ENCODE assay signal across 21 cellular contexts in the genomic region with DNA sequence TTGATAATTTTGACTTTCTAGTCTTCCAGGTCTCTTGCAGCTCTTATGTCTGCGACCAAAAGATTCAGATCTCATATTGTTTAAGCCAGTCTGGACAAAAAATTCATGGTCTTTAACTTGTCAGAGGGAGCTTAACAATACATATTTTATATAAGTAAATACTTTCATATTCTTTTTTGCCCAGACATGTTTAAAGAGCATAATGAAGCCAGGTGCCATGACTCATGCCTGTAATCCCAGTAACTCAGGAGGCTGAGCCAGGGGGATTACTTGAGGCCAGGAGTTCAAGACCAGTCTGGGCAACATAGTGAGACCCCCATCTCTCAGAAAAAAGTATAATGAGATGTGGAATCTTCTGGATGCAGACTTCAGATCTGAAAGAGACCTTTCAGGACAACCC.
"Had no signal": no experiment of that assay in that cellular context is flagged by ENCODE, and none has a peak within 500 bp of the region (broad histone marks: within the 10 kb centered on the region; RNA-seq: fewer than 3 reads in every experiment).

No MANE protein-coding gene starts in this region.

- H3K27ac ChIP-seq: heart right ventricle, suprapubic skin, tibial artery had no signal

- H3K4me1 ChIP-seq: heart right ventricle, tibial artery had no signal

- H3K4me3 Mint-ChIP-seq: activated B cell treated with CpG ODN at 0.5 μM for 24 hours; activated CD8-positive, alpha-beta T cell treated with anti-CD3 and anti-CD28 coated beads for 36 hours; activated T-cell treated with anti-CD3 and anti-CD28 coated beads, Interleukin-2, amount 50 U/mL, for 4 hours; activated T-helper 17 cell treated with anti-CD3 and anti-CD28 coated beads, Interleukin-2, amount 50 U/mL, for 72 hours; nephron; stimulated activated naive B cell treated with anti-CD40 and anti-IgM and Interleukin-4, amounts not matched to agents 10 μg/mL and 1 μg/mL and 100 μg/mL, for 72 hours; T-cell had no signal

- H3K4me3 ChIP-seq: heart right ventricle, suprapubic skin, tibial artery had no signal

- H3K27me3 Mint-ChIP-seq: activated B cell treated with CpG ODN at 0.5 μM for 24 hours; activated CD8-positive, alpha-beta T cell treated with anti-CD3 and anti-CD28 coated beads for 36 hours; activated T-helper 17 cell treated with anti-CD3 and anti-CD28 coated beads, Interleukin-2, amount 50 U/mL, for 72 hours; stimulated activated naive B cell treated with anti-CD40 and anti-IgM and Interleukin-4, amounts not matched to agents 10 μg/mL and 1 μg/mL and 100 μg/mL, for 72 hours; T-cell had no signal

- H3K27ac Mint-ChIP-seq: activated B cell treated with CpG ODN at 0.5 μM for 24 hours; activated CD8-positive, alpha-beta T cell treated with anti-CD3 and anti-CD28 coated beads for 36 hours; activated T-helper 17 cell treated with anti-CD3 and anti-CD28 coated beads, Interleukin-2, amount 50 U/mL, for 72 hours; nephron; stimulated activated naive B cell treated with anti-CD40 and anti-IgM and Interleukin-4, amounts not matched to agents 10 μg/mL and 1 μg/mL and 100 μg/mL, for 72 hours; T-cell had no signal

- H3K9me3 ChIP-seq: heart right ventricle, suprapubic skin, tibial artery had no signal

- DNase-seq: activated B cell treated with CpG ODN at 0.5 μM for 24 hours; activated CD4-positive, alpha-beta T cell treated with anti-CD3 and anti-CD28 coated beads, Interleukin-2, amount 50 U/mL, for 1 hour; activated CD8-positive, alpha-beta T cell treated with anti-CD3 and anti-CD28 coated beads for 36 hours; activated gamma-delta T cell treated with Interleukin-2 at 50 U/mL for 16 hours; activated naive CD4-positive, alpha-beta T cell treated with anti-CD3 and anti-CD28 coated beads, Interleukin-2, amount 50 U/mL, for 16 hours; activated T-cell treated with anti-CD3 and anti-CD28 coated beads, Interleukin-2, amount 50 U/mL, for 4 hours; dermis blood vessel endothelial cell; effector CD4-positive, alpha-beta T cell; foreskin melanocyte; heart right ventricle; left ventricle myocardium superior; small intestine; stimulated activated CD4-positive, alpha-beta T cell treated with anti-CD3 and anti-CD28 coated beads, Interleukin-1b, Interleukin-23, amount 100 ng/mL, for 48 hours; stimulated activated CD4-positive, alpha-beta T cell treated with anti-CD3 and anti-CD28 coated beads, Interleukin-4, amount 100 ng/mL, for 4 hours; stimulated activated CD8-positive, alpha-beta memory T cell treated with anti-CD3 and anti-CD28 coated beads, Interleukin-4, amount 100 ng/mL, for 48 hours; stimulated activated naive B cell treated with anti-CD40 and anti-IgM and Interleukin-4, amounts not matched to agents 10 μg/mL and 1 μg/mL and 100 μg/mL, for 72 hours; T-cell; tibial artery had no signal

- H3K4me1 Mint-ChIP-seq: activated B cell treated with CpG ODN at 0.5 μM for 24 hours; activated T-helper 17 cell treated with anti-CD3 and anti-CD28 coated beads, Interleukin-2, amount 50 U/mL, for 72 hours; nephron; stimulated activated naive B cell treated with anti-CD40 and anti-IgM and Interleukin-4, amounts not matched to agents 10 μg/mL and 1 μg/mL and 100 μg/mL, for 72 hours had no signal

- H3K27me3 ChIP-seq: heart right ventricle, suprapubic skin, tibial artery had no signal

- H3K9me3 Mint-ChIP-seq: activated B cell treated with CpG ODN at 0.5 μM for 24 hours; activated CD8-positive, alpha-beta T cell treated with anti-CD3 and anti-CD28 coated beads for 36 hours; activated T-cell treated with anti-CD3 and anti-CD28 coated beads, Interleukin-2, amount 50 U/mL, for 4 hours; activated T-helper 17 cell treated with anti-CD3 and anti-CD28 coated beads, Interleukin-2, amount 50 U/mL, for 72 hours; nephron; stimulated activated naive B cell treated with anti-CD40 and anti-IgM and Interleukin-4, amounts not matched to agents 10 μg/mL and 1 μg/mL and 100 μg/mL, for 72 hours; T-cell had no signal
